ENCODE assay signal across 21 cellular contexts in genomic region chr10:45058580-45058979, GRCh38. TPM values are rescaled to one million over a fixed set of nuclear protein-coding genes. Genes with fewer than 3 reads are reported as not detected.
DNase-seq lines count a peak whose midpoint lies in the region; ATAC-seq and TF ChIP-seq lines count a peak whose summit lies in the region.
"Had no signal": no experiment of that assay in that cellular context is flagged by ENCODE, and none has a peak within 500 bp of the region (broad histone marks: within the 10 kb centered on the region; RNA-seq: fewer than 3 reads in every experiment).

No MANE protein-coding gene starts in this region.

- 75% methylated on average over 1 of the region's 1 CpG; no CpG with 5 or more reads in 1 of the 2 donors for WGBS in transverse colon (ENCODE audit: low coverage in 1 of 2), 2 donors

- peaks cover 28% of the 10 kb centered on the region for H3K4me1 Mint-ChIP-seq in CD14-positive monocyte
- H3K4me1 Mint-ChIP-seq: activated naive CD8-positive, alpha-beta T cell treated with anti-CD3 and anti-CD28 coated beads, Interleukin-2, amount 50 U/mL, for 24 hours; activated T-helper 17 cell treated with anti-CD3 and anti-CD28 coated beads, Interleukin-2, amount 50 U/mL, for 72 hours; mesothelial cell of epicardium had no signal

- H3K9me3 Mint-ChIP-seq in CD14-positive monocyte = peaks cover 0 to 12% (median 7%) of the 10 kb centered on the region in 7 donors
- H3K9me3 Mint-ChIP-seq: activated naive CD8-positive, alpha-beta T cell treated with anti-CD3 and anti-CD28 coated beads, Interleukin-2, amount 50 U/mL, for 24 hours; activated T-helper 17 cell treated with anti-CD3 and anti-CD28 coated beads, Interleukin-2, amount 50 U/mL, for 72 hours; mesothelial cell of epicardium had no signal

- no peaks in the 10 kb centered on the region for H3K4me1 ChIP-seq in transverse colon
- H3K4me1 ChIP-seq: sigmoid colon had no signal

- H3K27me3 ChIP-seq in transverse colon = no peaks in the 10 kb centered on the region
- H3K27me3 ChIP-seq: sigmoid colon had no signal

- H3K9me3 ChIP-seq in transverse colon = no peaks in the 10 kb centered on the region
- H3K9me3 ChIP-seq: sigmoid colon had no signal

- H3K36me3 ChIP-seq in transverse colon = no peaks in the 10 kb centered on the region
- H3K36me3 ChIP-seq: sigmoid colon had no signal

- no peak for ATAC-seq in omental fat pad (ENCODE audit: low FRiP score)
- ATAC-seq in HG02938 (IDR thresholded peaks at IDR 0.05; ENCODE audit: unreplicated experiment) = no peak
- ATAC-seq: activated CD4-positive, CD25-positive, alpha-beta regulatory T cell treated with anti-CD3 and anti-CD28 coated beads, Interleukin-2, amount 50 U/mL, for 24 hours; activated naive CD8-positive, alpha-beta T cell treated with anti-CD3 and anti-CD28 coated beads, Interleukin-2, amount 50 U/mL, for 24 hours; GM12878; T-helper 17 cell had no signal

- no peak overlapping the region for H3K4me3 ChIP-seq in transverse colon
- H3K4me3 ChIP-seq: GM12878, sigmoid colon had no signal

- no peak overlapping the region for H3K27ac ChIP-seq in transverse colon
- H3K27ac ChIP-seq: sigmoid colon had no signal

- in situ Hi-C loops in transverse colon (cut with MboI; ENCODE audit: low pct_ligation_motif_present in 1 of 4, low pct_unique_long_range_greater_than_20kb in 1 of 4, low sequenced_read_pairs in 3 of 4) = no loop called here

- H3K27ac Mint-ChIP-seq in CD14-positive monocyte = peak overlapping the region; percentile 68 to 93 (median 87)
- H3K27ac Mint-ChIP-seq: activated naive CD8-positive, alpha-beta T cell treated with anti-CD3 and anti-CD28 coated beads, Interleukin-2, amount 50 U/mL, for 24 hours; activated T-helper 17 cell treated with anti-CD3 and anti-CD28 coated beads, Interleukin-2, amount 50 U/mL, for 72 hours; mesothelial cell of epicardium; T-helper 17 cell had no signal

- TF ChIP-seq CTCF in CD14-positive monocyte (IDR thresholded peaks at IDR 0.05) = no peak
- no peak for TF ChIP-seq CTCF in transverse colon (IDR thresholded peaks at IDR 0.05)
- no peak for TF ChIP-seq CTCF in omental fat pad (IDR thresholded peaks at IDR 0.05)

- no peak for TF ChIP-seq EP300 in transverse colon (IDR thresholded peaks at IDR 0.05; ENCODE audit: low read depth)

- peaks cover 2 to 3% (median 3%) of the 10 kb centered on the region in 3 donors for H3K27me3 Mint-ChIP-seq in CD14-positive monocyte (ENCODE audit: low read depth in 3 of 3)

- intact Hi-C loops in CD14-positive monocyte (cut with micrococcal nuclease) (no loop called here), transverse colon (cut with DNase I; ENCODE audit: low total_unique reads) (no loop called here)

- peak overlapping the region in 1 of 2 donors; percentile 37 for H3K4me3 Mint-ChIP-seq in CD14-positive monocyte
- H3K4me3 Mint-ChIP-seq: activated naive CD8-positive, alpha-beta T cell treated with anti-CD3 and anti-CD28 coated beads, Interleukin-2, amount 50 U/mL, for 24 hours; activated T-helper 17 cell treated with anti-CD3 and anti-CD28 coated beads, Interleukin-2, amount 50 U/mL, for 72 hours; mesothelial cell of epicardium; T-helper 17 cell had no signal

- no peak for DNase-seq in CD14-positive monocyte (ENCODE audit: low spot score)
- peak; percentile 7 for DNase-seq in M059J (ENCODE audit: low read depth)
- DNase-seq in UCSD-AML1 (lab: John Stamatoyannopoulos, UW; ENCODE audit: unreplicated experiment) = peak; percentile 44
- DNase-seq in glomerular endothelial cell (ENCODE audit: extremely low read depth, low read depth, low spot score) = peak; percentile 47
- DNase-seq in transverse colon = no peak
- no peak for DNase-seq in omental fat pad (ENCODE audit: low spot score)
- DNase-seq in iPS-NIHi11 (ENCODE audit: low spot score) = no peak
- DNase-seq: activated naive CD8-positive, alpha-beta T cell treated with anti-CD3 and anti-CD28 coated beads, Interleukin-2, amount 50 U/mL, for 24 hours; COR-L47; hippocampal formation; KG1; NCI-H1417; NCI-H2171 treated with DMSO at 0.1 percent for 48 hours; NCI-H774; sigmoid colon; T-helper 17 cell had no signal

- no peak for TF ChIP-seq POLR2A in transverse colon (IDR thresholded peaks at IDR 0.05)

- H3K36me3 Mint-ChIP-seq in CD14-positive monocyte = peaks cover 0 to 4% of the 10 kb centered on the region in 2 donors
- H3K36me3 Mint-ChIP-seq: mesothelial cell of epicardium had no signal

RNA-seq across cellular contexts. Expression of gene ZNF22, which starts 57.9 kb away (rescaled TPM):
- 10 to 100 TPM; 10.4 to 14.6 TPM for polyA plus RNA-seq in CD14-positive monocyte
- total RNA-seq in M059J (2014; rRNA removed; shearing (Covaris generic)) = 22.9 and 25.5 TPM in 2 replicates
- 18.5 and 22.5 TPM in 2 replicates for total RNA-seq in glomerular endothelial cell
- total RNA-seq in transverse colon = 10 to 100 TPM in 1 of 4 donors, 1 to 10 TPM in 3; 4.6 to 14.3 (median 9.5) TPM
- 10 to 100 TPM; 25.9 to 51.7 (median 37.7) TPM for total RNA-seq in omental fat pad

Comparison
In these comparisons a context has a peak if more than half of its experiments do, and no peak if none do; other contexts are left out.
1. DNase-seq: peak in M059J (single experiment), UCSD-AML1 (single experiment) and glomerular endothelial cell (single experiment); none in CD14-positive monocyte (single experiment), transverse colon (single experiment), omental fat pad (single experiment) and iPS-NIHi11 (single experiment).